In genomic region chr17:35789044-35789443, GRCh38 we compare ENCODE assay signal across 15 cellular contexts. TPM values are rescaled to one million over a fixed set of nuclear protein-coding genes. Genes with fewer than 3 reads are reported as not detected.
DNase-seq lines count a peak whose midpoint lies in the region; ATAC-seq and TF ChIP-seq lines count a peak whose summit lies in the region.
"Had no signal": no experiment of that assay in that cellular context is flagged by ENCODE, and none has a peak within 500 bp of the region (broad histone marks: within the 10 kb centered on the region; RNA-seq: fewer than 3 reads in every experiment).

No MANE protein-coding gene starts in this region.

- H3K4me1 ChIP-seq in Loucy (ENCODE audit: insufficient read depth, low read length, poor library complexity, severe bottlenecking) (peaks cover 36% of the 10 kb centered on the region), mesendoderm (ENCODE audit: control insufficient read depth, low read depth, low read length) (no peaks in the 10 kb centered on the region), subcutaneous abdominal adipose tissue (ENCODE audit: control insufficient read depth in 5 of 5, insufficient read depth in 5 of 5, low read length in 5 of 5) (peaks cover 13 to 71% (median 57%) of the 10 kb centered on the region in 5 donors), prostate gland (replicated peaks) (no peaks in the 10 kb centered on the region), ovary (ENCODE audit: insufficient read depth) (peaks cover under 1% of the 10 kb centered on the region)

- H3K4me3 Mint-ChIP-seq in chondrocyte (ENCODE audit: unreplicated experiment): no peak overlapping the region
- H3K4me3 Mint-ChIP-seq: GM23338 had no signal

- no peaks in the 10 kb centered on the region for H3K9me3 Mint-ChIP-seq in chondrocyte (ENCODE audit: low read depth)
- H3K9me3 Mint-ChIP-seq: GM23338 had no signal

- no peak for TF ChIP-seq EP300 in ovary (IDR thresholded peaks at IDR 0.05)

- no peaks in the 10 kb centered on the region for H3K9me2 ChIP-seq in Loucy (replicated peaks; ENCODE audit: low read depth, low read length)

- H3K36me3 ChIP-seq in Loucy (ENCODE audit: insufficient read depth, low read length) (no peaks in the 10 kb centered on the region), mesendoderm (ENCODE audit: control insufficient read depth, insufficient read depth, low read length) (no peaks in the 10 kb centered on the region), subcutaneous abdominal adipose tissue (ENCODE audit: control insufficient read depth in 5 of 5, insufficient read depth in 5 of 5, low read length in 5 of 5) (no peaks in the 10 kb centered on the region), prostate gland (no peaks in the 10 kb centered on the region), ovary (no peaks in the 10 kb centered on the region)
- H3K36me3 ChIP-seq: heart right ventricle had no signal

- no peaks in the 10 kb centered on the region for H3K36me3 Mint-ChIP-seq in chondrocyte (ENCODE audit: low read depth)

- H3K4me1 Mint-ChIP-seq in chondrocyte (ENCODE audit: low read depth): peaks cover 62% of the 10 kb centered on the region

- no peak for TF ChIP-seq CTCF in Loucy (conservative IDR thresholded peaks at IDR 0.05; ENCODE audit: low read length)
- TF ChIP-seq CTCF in chondrocyte (IDR thresholded peaks at IDR 0.05): no peak
- TF ChIP-seq CTCF in prostate gland (IDR thresholded peaks at IDR 0.05): no peak
- no peak for TF ChIP-seq CTCF in ovary (IDR thresholded peaks at IDR 0.05)

- H3K27me3 ChIP-seq in Loucy (ENCODE audit: insufficient read depth, low read length, poor library complexity, severe bottlenecking) (no peaks in the 10 kb centered on the region), mesendoderm (ENCODE audit: insufficient read depth, low read length, poor library complexity) (peaks cover 6% of the 10 kb centered on the region), subcutaneous abdominal adipose tissue (ENCODE audit: control insufficient read depth in 5 of 5, insufficient read depth in 4 of 5, low read length in 5 of 5) (no peaks in the 10 kb centered on the region), prostate gland (replicated peaks; ENCODE audit: insufficient read depth) (no peaks in the 10 kb centered on the region), ovary (no peaks in the 10 kb centered on the region)

- no peak overlapping the region for H3K23ac ChIP-seq in mesendoderm (ENCODE audit: low read length)

- no peak overlapping the region for H2BK15ac ChIP-seq in mesendoderm (replicated peaks; ENCODE audit: low read depth)

- H4K20me1 ChIP-seq in Loucy (ENCODE audit: insufficient read depth, low read length, poor library complexity, severe bottlenecking): no peaks in the 10 kb centered on the region

- H3K9me3 ChIP-seq in Loucy (ENCODE audit: insufficient read depth, low read depth, low read length) (no peaks in the 10 kb centered on the region), subcutaneous abdominal adipose tissue (ENCODE audit: control insufficient read depth in 5 of 5, low read length in 5 of 5) (peaks cover 0 to 7% (median 0%) of the 10 kb centered on the region in 5 donors), prostate gland (no peaks in the 10 kb centered on the region), ovary (peaks cover 0 to 6% of the 10 kb centered on the region in 2 donors)

- no peak overlapping the region for H2BK5ac ChIP-seq in mesendoderm (ENCODE audit: low read length)

- no peaks in the 10 kb centered on the region for H3K27me3 Mint-ChIP-seq in chondrocyte (ENCODE audit: low read depth)

- no peak overlapping the region for H4K5ac ChIP-seq in mesendoderm (ENCODE audit: low read length)

- no peak for ATAC-seq in HG02981 (IDR thresholded peaks at IDR 0.05; ENCODE audit: unreplicated experiment)
- no peak for ATAC-seq in HG02840 (IDR thresholded peaks at IDR 0.05; ENCODE audit: low FRiP score, unreplicated experiment)
- ATAC-seq: GM23338 had no signal

- H3K4me3 ChIP-seq in Loucy (ENCODE audit: low read length, poor library complexity, severe bottlenecking): peak overlapping the region; percentile 43
- H3K4me3 ChIP-seq in mesendoderm (ENCODE audit: low read length): no peak overlapping the region
- peak overlapping the region in 1 of 5 donors; percentile 39 for H3K4me3 ChIP-seq in subcutaneous abdominal adipose tissue (ENCODE audit: low read depth in 1 of 5, low read length in 5 of 5)
- H3K4me3 ChIP-seq in prostate gland: no peak overlapping the region
- no peak overlapping the region for H3K4me3 ChIP-seq in ovary
- H3K4me3 ChIP-seq: GM23338, heart right ventricle had no signal

- H3K79me2 ChIP-seq in Loucy (ENCODE audit: insufficient read depth, low read length): no peaks in the 10 kb centered on the region
- no peaks in the 10 kb centered on the region for H3K79me2 ChIP-seq in mesendoderm (ENCODE audit: control insufficient read depth, insufficient read depth, low read length)

- no peak overlapping the region for H2AFZ ChIP-seq in Loucy (ENCODE audit: low read length)
- H2AFZ ChIP-seq: GM23338 had no signal

- H4K8ac ChIP-seq in mesendoderm (ENCODE audit: low read depth, low read length): no peak overlapping the region

- no peak overlapping the region for H2AK5ac ChIP-seq in mesendoderm (ENCODE audit: low read length)

- peak overlapping the region; percentile 64 for H3K4me2 ChIP-seq in Loucy (ENCODE audit: low read depth, low read length, poor library complexity, severe bottlenecking)
- no peak overlapping the region for H3K4me2 ChIP-seq in mesendoderm (ENCODE audit: low read length)
- H3K4me2 ChIP-seq: GM23338 had no signal

- peak overlapping the region; percentile 97 for H3K27ac Mint-ChIP-seq in chondrocyte (ENCODE audit: unreplicated experiment)
- H3K27ac Mint-ChIP-seq: GM23338 had no signal

- DNase-seq in chondrocyte (ENCODE audit: low spot score) (no peak), mesendoderm (no peak), prostate gland (ENCODE audit: low spot score) (no peak), ovary (no peak)
- DNase-seq: effector memory CD4-positive, alpha-beta T cell; heart right ventricle; stimulated activated naive CD4-positive, alpha-beta T cell treated with Interleukin-2 at 50 U/mL for 16 hours had no signal

- WGBS in mesendoderm (ENCODE audit: extremely low coverage, insufficient coverage, low lambda C conversion rate): no CpG with 5 or more reads among the region's 2 CpGs
- 33% methylated on average over 2 of the region's 2 CpGs for WGBS in prostate gland
- WGBS in ovary, 3 donors: 28 to 33% (median 30%) methylated on average over 2 of the region's 2 CpGs

- no peak overlapping the region for H3K4ac ChIP-seq in mesendoderm (ENCODE audit: low read depth, low read length)

- no peak overlapping the region for H3K18ac ChIP-seq in mesendoderm (ENCODE audit: low read length)

- intact Hi-C loops in prostate gland (cut with DNase I) (no loop called here), ovary (cut with DNase I) (no loop called here)

- peak overlapping the region; percentile 17 for H3K56ac ChIP-seq in mesendoderm (ENCODE audit: low read length)

- H3F3A ChIP-seq in Loucy (ENCODE audit: low read depth): no peaks in the 10 kb centered on the region

- H3K79me1 ChIP-seq in mesendoderm (ENCODE audit: low read length): no peaks in the 10 kb centered on the region

- H3K9ac ChIP-seq in Loucy (ENCODE audit: low read depth, low read length, poor library complexity, severe bottlenecking) (peak overlapping the region; percentile 10), mesendoderm (ENCODE audit: low read length) (no peak overlapping the region), subcutaneous abdominal adipose tissue (ENCODE audit: low read length in 5 of 5) (peak overlapping the region in 2 of 5 donors; percentile 35 to 61)

- TF ChIP-seq POLR2A in prostate gland (IDR thresholded peaks at IDR 0.05) (no peak), ovary (IDR thresholded peaks at IDR 0.05) (no peak)

- H3K27ac ChIP-seq in mesendoderm (ENCODE audit: low read depth, low read length) (no peak overlapping the region), subcutaneous abdominal adipose tissue (ENCODE audit: low read depth, low read length) (peak overlapping the region; percentile 67), prostate gland (no peak overlapping the region), ovary (no peak overlapping the region)
- H3K27ac ChIP-seq: C4-2B, heart right ventricle had no signal

- no peak overlapping the region for H2BK120ac ChIP-seq in mesendoderm (ENCODE audit: low read depth, low read length)

RNA-seq across cellular contexts. Expression of gene MMP28, which starts 6.4 kb away (rescaled TPM):
- 5.1 to 8.6 TPM (median 7.9 TPM) in 3 replicates for total RNA-seq in chondrocyte
- not detected for polyA plus RNA-seq in mesendoderm (2013, experiment 1 of 2)
- polyA plus RNA-seq in mesendoderm (2013, experiment 2 of 2): not detected
- total RNA-seq in prostate gland: 100 to 1,000 TPM in 1 of 2 donors, 10 to 100 TPM in 1; 12.8 to 146 TPM
- 10 to 100 TPM in 1 of 7 donors, 1 to 10 TPM in 4, under 1 TPM in 2; 0.25 to 33.3 (median 3.3) TPM for total RNA-seq in ovary
- 1 to 10 TPM; 5.9 to 7.1 TPM for polyA plus RNA-seq in ovary
- total RNA-seq: GM23338 had no signal
- polyA plus RNA-seq: GM23338 had no signal

RNA-seq across cellular contexts. Expression of gene TAF15, which starts 20.2 kb away (rescaled TPM):
- total RNA-seq in chondrocyte (123 to 168 TPM (median 135 TPM) in 3 replicates), prostate gland (10 to 100 TPM; 57.2 to 86.1 TPM), ovary (100 to 1,000 TPM in 5 of 7 donors, 10 to 100 TPM in 2; 30.2 to 162 (median 126) TPM)
- polyA plus RNA-seq in mesendoderm (2013, experiment 1 of 2): 193 TPM
- 195 TPM for polyA plus RNA-seq in mesendoderm (2013, experiment 2 of 2)
- polyA plus RNA-seq in ovary: 100 to 1,000 TPM in 1 of 2 donors, 10 to 100 TPM in 1; 88.9 to 223 TPM

RNA-seq across cellular contexts. Expression of gene C17orf50, which starts 28.4 kb away (rescaled TPM):
- total RNA-seq in chondrocyte (not detected in 3 replicates), prostate gland (10 to 100 TPM in 1 of 2 donors, not detected in 1; 15.8 TPM), ovary (not detected)
- polyA plus RNA-seq in mesendoderm (2013, experiment 1 of 2): not detected
- polyA plus RNA-seq in mesendoderm (2013, experiment 2 of 2): not detected
- not detected for polyA plus RNA-seq in ovary
- total RNA-seq: heart right ventricle, liver, pulmonary artery endothelial cell had no signal
- polyA plus RNA-seq: heart right ventricle, liver had no signal

RNA-seq across cellular contexts. Expression of gene GAS2L2, which starts 36.0 kb away (rescaled TPM):
- not detected in 3 replicates for total RNA-seq in chondrocyte
- 0.03 TPM for polyA plus RNA-seq in mesendoderm (2013, experiment 1 of 2)
- 0.01 TPM for polyA plus RNA-seq in mesendoderm (2013, experiment 2 of 2)
- total RNA-seq in prostate gland: not detected
- total RNA-seq in ovary: 1 to 10 TPM in 2 of 7 donors, under 1 TPM in 3, not detected in 2; 0.37 to 9.0 (median 0.62) TPM
- under 1 TPM in 1 of 2 donors, not detected in 1; 0.02 TPM for polyA plus RNA-seq in ovary
- total RNA-seq: GM23338, liver, pulmonary artery endothelial cell had no signal
- polyA plus RNA-seq: liver had no signal

RNA-seq across cellular contexts. Expression of gene RASL10B, which starts 57.6 kb away (rescaled TPM):
- total RNA-seq in chondrocyte: 8.4 to 21.3 TPM (median 19.1 TPM) in 3 replicates
- polyA plus RNA-seq in mesendoderm (2013, experiment 1 of 2): 10.0 TPM
- polyA plus RNA-seq in mesendoderm (2013, experiment 2 of 2): 10.2 TPM
- 1 to 10 TPM; 5.4 to 7.2 TPM for total RNA-seq in prostate gland
- 10 to 100 TPM in 1 of 7 donors, 1 to 10 TPM in 6; 5.1 to 14.8 (median 6.7) TPM for total RNA-seq in ovary
- 1 to 10 TPM; 2.3 to 4.8 TPM for polyA plus RNA-seq in ovary
